In genomic region chr12:130799051-130799450, GRCh38 we compare ENCODE assay signal across 24 cellular contexts. TPM values are rescaled to one million over a fixed set of nuclear protein-coding genes. Genes with fewer than 3 reads are reported as not detected.
DNase-seq lines count a peak whose midpoint lies in the region; FAIRE-seq and TF ChIP-seq lines count a peak whose summit lies in the region.
"Had no signal": no experiment of that assay in that cellular context is flagged by ENCODE, and none has a peak within 500 bp of the region (broad histone marks: within the 10 kb centered on the region; RNA-seq: fewer than 3 reads in every experiment).

No MANE protein-coding gene starts in this region.

- no peaks in the 10 kb centered on the region for H3K9me3 ChIP-seq in endocrine pancreas (ENCODE audit: control insufficient read depth, low read length)
- no peaks in the 10 kb centered on the region for H3K9me3 ChIP-seq in keratinocyte (ENCODE audit: control insufficient read depth, low read depth, low read length)
- H3K9me3 ChIP-seq: A549, SJSA1 had no signal

- H3K36me3 Mint-ChIP-seq in HFFc6 (ENCODE audit: low read depth): peaks cover 25% of the 10 kb centered on the region

- CTCF ChIA-PET in RWPE1 (lab: Yijun Ruan, JAX): no interaction called here

- peak overlapping the region; percentile 1 for H3K4me3 ChIP-seq in endocrine pancreas (ENCODE audit: control insufficient read depth, insufficient read depth, low read length)
- no peak overlapping the region for H3K4me3 ChIP-seq in keratinocyte (ENCODE audit: control insufficient read depth in 2 of 3, extremely low read depth in 1 of 3, insufficient read depth in 2 of 3, low read depth in 1 of 3, low read length in 3 of 3)
- H3K4me3 ChIP-seq in coronary artery: no peak overlapping the region
- H3K4me3 ChIP-seq: A549, SJSA1 had no signal

- H3K27me3 ChIP-seq in endocrine pancreas (ENCODE audit: control insufficient read depth, insufficient read depth, low read length) (no peaks in the 10 kb centered on the region), keratinocyte (ENCODE audit: control insufficient read depth, extremely low read depth, insufficient read depth, low read length) (no peaks in the 10 kb centered on the region)
- H3K27me3 ChIP-seq: SJSA1 had no signal

- no peaks in the 10 kb centered on the region for H3K9me1 ChIP-seq in keratinocyte (ENCODE audit: control insufficient read depth, extremely low read depth, insufficient read depth, low read length)

- H3K4me2 ChIP-seq in keratinocyte (ENCODE audit: control insufficient read depth, extremely low read depth, insufficient read depth, low read depth, low read length): peak overlapping the region; percentile 18
- H3K4me2 ChIP-seq: A549 had no signal

- dilution Hi-C loops in keratinocyte (cut with MboI; ENCODE audit: extremely low pct_ligation_motif_present, low sequenced_read_pairs): no loop called here

- H3K4me3 Mint-ChIP-seq in HFFc6: no peak overlapping the region
- H3K4me3 Mint-ChIP-seq: B cell, CD14-positive monocyte had no signal

- peaks cover 19% of the 10 kb centered on the region for H3K4me1 Mint-ChIP-seq in HFFc6 (ENCODE audit: low read depth)
- H3K4me1 Mint-ChIP-seq: CD14-positive monocyte had no signal

- H3K36me3 ChIP-seq in endocrine pancreas (ENCODE audit: control insufficient read depth, insufficient read depth, low read length): peaks cover 4% of the 10 kb centered on the region
- peaks cover 4 to 13% of the 10 kb centered on the region in 2 experiments for H3K36me3 ChIP-seq in keratinocyte (ENCODE audit: control insufficient read depth in 2 of 2, extremely low read depth in 1 of 2, insufficient read depth in 2 of 2, low read length in 2 of 2)

- H4K20me1 ChIP-seq in keratinocyte (ENCODE audit: control insufficient read depth, extremely low read depth, insufficient read depth, low read length): no peaks in the 10 kb centered on the region

- H3K27ac Mint-ChIP-seq in HFFc6: peak overlapping the region; percentile 31; the same call in 1 of the 2 replicates
- H3K27ac Mint-ChIP-seq: B cell, CD14-positive monocyte had no signal

- no peak for TF ChIP-seq CTCF in HFFc6 (IDR thresholded peaks at IDR 0.05)
- no peak for TF ChIP-seq CTCF in RWPE1 (conservative IDR thresholded peaks at IDR 0.05; ENCODE audit: low read depth)
- no peak for TF ChIP-seq CTCF in keratinocyte (optimal IDR thresholded peaks at IDR 0.05 in 1 of 3, IDR thresholded peaks at IDR 0.05 in 1 of 3, conservative IDR thresholded peaks at IDR 0.05 in 1 of 3; ENCODE audit: extremely low read depth in 1 of 3, insufficient read depth in 2 of 3, low read length in 3 of 3)
- no peak for TF ChIP-seq CTCF in coronary artery (IDR thresholded peaks at IDR 0.05)

- peak; percentile 76 for FAIRE-seq in keratinocyte (lab: Jason Lieb, UNC)
- FAIRE-seq: A549, D721Med, H54, HepG2 had no signal

- H3K27me3 Mint-ChIP-seq in HFFc6 (ENCODE audit: insufficient read depth): no peaks in the 10 kb centered on the region
- H3K27me3 Mint-ChIP-seq: B cell had no signal

- no peaks in the 10 kb centered on the region for H3K9me3 Mint-ChIP-seq in HFFc6
- H3K9me3 Mint-ChIP-seq: CD14-positive monocyte had no signal

- no peak for DNase-seq in HFFc6
- peak; percentile 36 for DNase-seq in RWPE1 (ENCODE audit: low spot score)
- DNase-seq in keratinocyte (ENCODE audit: low read depth, low spot score): peak; percentile 30
- DNase-seq in posterior vena cava (ENCODE audit: low spot score): no peak
- no peak for DNase-seq in coronary artery (ENCODE audit: low spot score)
- DNase-seq in stimulated activated naive CD4-positive, alpha-beta T cell (lab: John Stamatoyannopoulos, UW): no peak
- DNase-seq: DMS53; GF-D8; KG1; NCI-H1092 treated with DMSO at 0.1 percent for 48 hours; NCI-H1436 treated with DMSO at 0.1 percent for 48 hours; NCI-H2029; NCI-H226; NCI-H510A treated with DMSO at 0.1 percent for 48 hours; NCI-H748 treated with DMSO at 0.1 percent for 48 hours; NK-92 treated with Interleukin-12 subunit alpha and Interleukin-12 subunit beta, amount 100 ng/mL, for 24 hours had no signal

- POLR2A ChIA-PET in RWPE1 (lab: Yijun Ruan, JAX; ENCODE audit: low non-redundant PET): no interaction called here

- no peaks in the 10 kb centered on the region for H3K79me2 ChIP-seq in keratinocyte (ENCODE audit: control insufficient read depth, insufficient read depth, low read length)

- intact Hi-C loops in posterior vena cava (cut with DNase I): no loop called here

- H2AFZ ChIP-seq in keratinocyte (ENCODE audit: control insufficient read depth, low read length): no peak overlapping the region

- H3K9ac ChIP-seq in endocrine pancreas (ENCODE audit: control insufficient read depth, insufficient read depth, low read length) (no peak overlapping the region), keratinocyte (ENCODE audit: control insufficient read depth, extremely low read depth, insufficient read depth, low read length) (no peak overlapping the region)

- H3K27ac ChIP-seq in RWPE1: no peak overlapping the region
- H3K27ac ChIP-seq in keratinocyte (ENCODE audit: control insufficient read depth, insufficient read depth, low read length): peak overlapping the region; percentile 45
- no peak overlapping the region for H3K27ac ChIP-seq in coronary artery
- H3K27ac ChIP-seq: A549, SJSA1 had no signal

- H3K4me1 ChIP-seq in endocrine pancreas (ENCODE audit: control insufficient read depth, insufficient read depth, low read length) (peaks cover 9% of the 10 kb centered on the region), keratinocyte (ENCODE audit: control insufficient read depth, extremely low read depth, insufficient read depth, low read length) (peaks cover 23% of the 10 kb centered on the region)
- H3K4me1 ChIP-seq: A549, SJSA1 had no signal

RNA-seq across cellular contexts. Expression of gene STX2, which starts 40.0 kb away (rescaled TPM):
- total RNA-seq in HFFc6 (2021; fragmentation: NEBNext Ultra II Directional; extraction: Animal tissue kit (Norgen Biotek cat#: 25700)): 10 to 100 TPM; 31.4 to 39.4 (median 34.5) TPM
- polyA plus RNA-seq in keratinocyte: 14.8 to 24.1 TPM (median 18.9 TPM) in 3 replicates
- polyA plus RNA-seq in keratinocyte (2011; ENCODE audit: low read depth): 45.9 TPM
- polyA plus RNA-seq in keratinocyte (2011; cell fraction: cytosol; rRNA removed): 12.7 and 18.4 TPM in 2 replicates
- 39.9 and 45.8 TPM in 2 replicates for polyA plus RNA-seq in keratinocyte (2011; cell fraction: nucleus; rRNA removed)
- polyA plus RNA-seq in keratinocyte (2012; ENCODE audit: low replicate concordance): 5.6 and 16.1 TPM in 2 replicates
- 6.2 to 13.8 TPM (median 6.9 TPM) in 3 replicates for polyA minus RNA-seq in keratinocyte
- polyA minus RNA-seq in keratinocyte (2011; cell fraction: cytosol; rRNA and poly(A)+ RNA removed): 9.8 TPM
- polyA minus RNA-seq in keratinocyte (2011; cell fraction: nucleus; rRNA and poly(A)+ RNA removed): 4.9 and 9.9 TPM in 2 replicates
- 10 to 100 TPM; 29.2 to 39.8 TPM for total RNA-seq in posterior vena cava

Comparison
In these comparisons a context has a peak if more than half of its experiments do, and no peak if none do; other contexts are left out.
1. DNase-seq: peak in RWPE1 (single experiment) and keratinocyte (single experiment); none in HFFc6 (single experiment), posterior vena cava (single experiment), coronary artery (single experiment) and stimulated activated naive CD4-positive, alpha-beta T cell (0 of 6).